Comparison of ENCODE assay signal across 40 cellular contexts in the genomic region with DNA sequence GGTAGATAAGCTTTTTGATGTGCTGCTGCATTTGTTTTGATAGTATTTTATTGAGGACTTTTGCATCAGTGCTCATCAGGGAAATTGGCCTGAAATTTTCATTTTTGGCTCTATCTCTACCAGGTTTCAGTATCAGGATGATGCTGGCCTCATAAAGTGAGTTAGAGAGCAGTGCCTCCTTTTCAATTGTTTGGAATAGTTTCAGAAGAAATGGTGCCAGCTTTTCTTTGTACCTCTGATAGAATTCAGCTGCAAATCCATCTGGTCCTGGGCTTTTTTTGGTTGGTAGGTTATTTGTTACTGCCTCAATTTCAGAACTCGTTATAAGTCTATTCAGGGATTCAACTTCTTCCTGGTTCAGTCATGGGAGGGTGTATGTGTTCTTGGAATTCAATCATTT. TPM values are rescaled to one million over a fixed set of nuclear protein-coding genes. Genes with fewer than 3 reads are reported as not detected.
"Had no signal": no experiment of that assay in that cellular context is flagged by ENCODE, and none has a peak within 500 bp of the region (broad histone marks: within the 10 kb centered on the region; RNA-seq: fewer than 3 reads in every experiment).

No MANE protein-coding gene starts in this region.

- H3K9me3 ChIP-seq: adrenal gland, ascending aorta, body of pancreas, breast epithelium had no signal

- H3K4me1 ChIP-seq: adrenal gland, ascending aorta, body of pancreas, breast epithelium had no signal

- H3K36me3 ChIP-seq: adrenal gland, ascending aorta, brain microvascular endothelial cell, breast epithelium, cardiac muscle cell had no signal

- H3K27me3 ChIP-seq: adrenal gland, ascending aorta, body of pancreas, brain microvascular endothelial cell, breast epithelium, cardiac muscle cell had no signal

- H3K27ac Mint-ChIP-seq: activated naive CD4-positive, alpha-beta T cell treated with anti-CD3 and anti-CD28 coated beads for 36 hours; activated naive CD4-positive, alpha-beta T cell treated with anti-CD3 and anti-CD28 coated beads, Interleukin-2, amount 10 ng/mL, durations not matched to agents 7 days and 5 days; activated naive CD4-positive, alpha-beta T cell treated with anti-CD3 and anti-CD28 coated beads, Interleukin-2, amount 50 U/mL, for 24 hours; activated naive CD4-positive, alpha-beta T cell treated with anti-CD3 and anti-CD28 coated beads, Interleukin-2, amount 50 U/mL, for 72 hours; activated naive CD8-positive, alpha-beta T cell; activated naive CD8-positive, alpha-beta T cell treated with anti-CD3 and anti-CD28 coated beads for 36 hours; activated naive CD8-positive, alpha-beta T cell treated with anti-CD3 and anti-CD28 coated beads, Interleukin-2, amount 10 ng/mL, durations not matched to agents 7 days and 5 days; activated naive CD8-positive, alpha-beta T cell treated with anti-CD3 and anti-CD28 coated beads, Interleukin-2, amount 50 U/mL, for 24 hours; activated T-cell treated with anti-CD3 and anti-CD28 coated beads, Interleukin-2, amount 50 U/mL, for 24 hours; activated T-cell treated with anti-CD3 and anti-CD28 coated beads, Interleukin-2, amount 50 U/mL, for 72 hours; activated T-helper 1 cell treated with anti-CD3 and anti-CD28 coated beads, Interleukin-12 subunit alpha, Interleukin-12 subunit beta, Interleukin-2, Interleukin-4 antibody, amounts not matched to agents 30 ng/mL and 10 ng/mL and 1 ng/mL, durations not matched to agents 14 hours and 24 hours and 36 hours; activated T-helper 17 cell treated with anti-CD3 and anti-CD28 coated beads, Interleukin-2, amount 50 U/mL, for 72 hours; activated T-helper 2 cell treated with anti-CD3 and anti-CD28 coated beads, Interferon-gamma antibody, Interleukin-2, Interleukin-4, amounts not matched to agents 10 μg/mL and 5 μg/mL and 100 μg/mL, durations not matched to agents 14 hours and 24 hours and 36 hours had no signal

- H3K9me3 Mint-ChIP-seq: activated naive CD4-positive, alpha-beta T cell treated with anti-CD3 and anti-CD28 coated beads for 36 hours; activated naive CD4-positive, alpha-beta T cell treated with anti-CD3 and anti-CD28 coated beads, Interleukin-2, amount 10 ng/mL, durations not matched to agents 7 days and 5 days; activated naive CD8-positive, alpha-beta T cell treated with anti-CD3 and anti-CD28 coated beads for 36 hours; activated naive CD8-positive, alpha-beta T cell treated with anti-CD3 and anti-CD28 coated beads, Interleukin-2, amount 10 ng/mL, durations not matched to agents 7 days and 5 days; activated T-cell treated with anti-CD3 and anti-CD28 coated beads, Interleukin-2, amount 50 U/mL, for 24 hours; activated T-cell treated with anti-CD3 and anti-CD28 coated beads, Interleukin-2, amount 50 U/mL, for 4 hours; activated T-helper 1 cell treated with anti-CD3 and anti-CD28 coated beads, Interleukin-12 subunit alpha, Interleukin-12 subunit beta, Interleukin-2, Interleukin-4 antibody, amounts not matched to agents 30 ng/mL and 10 ng/mL and 1 ng/mL, durations not matched to agents 14 hours and 24 hours and 36 hours; activated T-helper 17 cell treated with anti-CD3 and anti-CD28 coated beads, Interleukin-2, amount 50 U/mL, for 72 hours; activated T-helper 2 cell treated with anti-CD3 and anti-CD28 coated beads, Interferon-gamma antibody, Interleukin-2, Interleukin-4, amounts not matched to agents 10 μg/mL and 5 μg/mL and 100 μg/mL, durations not matched to agents 14 hours and 24 hours and 36 hours had no signal

- H3K4me1 Mint-ChIP-seq: activated naive CD4-positive, alpha-beta T cell treated with anti-CD3 and anti-CD28 coated beads, Interleukin-2, amount 10 ng/mL, durations not matched to agents 7 days and 5 days; activated naive CD4-positive, alpha-beta T cell treated with anti-CD3 and anti-CD28 coated beads, Interleukin-2, amount 50 U/mL, for 24 hours; activated naive CD8-positive, alpha-beta T cell treated with anti-CD3 and anti-CD28 coated beads for 36 hours; activated naive CD8-positive, alpha-beta T cell treated with anti-CD3 and anti-CD28 coated beads, Interleukin-2, amount 10 ng/mL, durations not matched to agents 7 days and 5 days; activated naive CD8-positive, alpha-beta T cell treated with anti-CD3 and anti-CD28 coated beads, Interleukin-2, amount 50 U/mL, for 24 hours; activated T-helper 17 cell treated with anti-CD3 and anti-CD28 coated beads, Interleukin-2, amount 50 U/mL, for 72 hours; brain; central memory CD8-positive, alpha-beta T cell had no signal

- DNase-seq: activated effector memory CD4-positive, alpha-beta T cell treated with anti-CD3 and anti-CD28 coated beads, Interleukin-2, amount 50 U/mL, for 16 hours; activated effector memory CD4-positive, alpha-beta T cell treated with Interleukin-2 at 50 U/mL for 16 hours; activated gamma-delta T cell; activated gamma-delta T cell treated with Interleukin-2 at 50 U/mL for 16 hours; activated naive CD4-positive, alpha-beta T cell; activated naive CD4-positive, alpha-beta T cell treated with anti-CD3 and anti-CD28 coated beads for 36 hours; activated naive CD4-positive, alpha-beta T cell treated with anti-CD3 and anti-CD28 coated beads, Interleukin-2, amount 10 ng/mL, durations not matched to agents 7 days and 5 days; activated naive CD4-positive, alpha-beta T cell treated with anti-CD3 and anti-CD28 coated beads, Interleukin-2, amount 50 U/mL, for 16 hours; activated naive CD4-positive, alpha-beta T cell treated with Interleukin-2 at 50 U/mL for 16 hours; activated naive CD8-positive, alpha-beta T cell treated with anti-CD3 and anti-CD28 coated beads for 36 hours; activated naive CD8-positive, alpha-beta T cell treated with anti-CD3 and anti-CD28 coated beads, Interleukin-2, amount 10 ng/mL, durations not matched to agents 7 days and 5 days; activated naive CD8-positive, alpha-beta T cell treated with anti-CD3 and anti-CD28 coated beads, Interleukin-2, amount 50 U/mL, for 24 hours; activated T-cell treated with anti-CD3 and anti-CD28 coated beads, Interleukin-2, amount 50 U/mL, for 1 hour; activated T-cell treated with anti-CD3 and anti-CD28 coated beads, Interleukin-2, amount 50 U/mL, for 24 hours; activated T-cell treated with anti-CD3 and anti-CD28 coated beads, Interleukin-2, amount 50 U/mL, for 4 hours; activated T-cell treated with anti-CD3 and anti-CD28 coated beads, Interleukin-2, amount 50 U/mL, for 48 hours; activated T-cell treated with anti-CD3 and anti-CD28 coated beads, Interleukin-2, amount 50 U/mL, for 72 hours; adrenal gland; amniotic stem cell; amygdala; anterior cingulate cortex; aorta; body of pancreas; brain microvascular endothelial cell; central memory CD4-positive, alpha-beta T cell; cerebellar nuclear complex had no signal

- H3K27ac ChIP-seq: adrenal gland, ascending aorta, body of pancreas, brain microvascular endothelial cell, breast epithelium, cardiac muscle cell had no signal

- H3K4me3 ChIP-seq: adrenal gland, ascending aorta, body of pancreas, breast epithelium, cardiac muscle cell had no signal

- H3K36me3 Mint-ChIP-seq: activated naive CD4-positive, alpha-beta T cell treated with anti-CD3 and anti-CD28 coated beads, Interleukin-2, amount 10 ng/mL, durations not matched to agents 7 days and 5 days; activated naive CD4-positive, alpha-beta T cell treated with anti-CD3 and anti-CD28 coated beads, Interleukin-2, amount 50 U/mL, for 24 hours; activated naive CD8-positive, alpha-beta T cell; activated naive CD8-positive, alpha-beta T cell treated with anti-CD3 and anti-CD28 coated beads for 36 hours; activated naive CD8-positive, alpha-beta T cell treated with anti-CD3 and anti-CD28 coated beads, Interleukin-2, amount 10 ng/mL, durations not matched to agents 7 days and 5 days; brain had no signal

- H3K27me3 Mint-ChIP-seq: activated naive CD4-positive, alpha-beta T cell treated with anti-CD3 and anti-CD28 coated beads, Interleukin-2, amount 10 ng/mL, durations not matched to agents 7 days and 5 days; activated naive CD4-positive, alpha-beta T cell treated with anti-CD3 and anti-CD28 coated beads, Interleukin-2, amount 50 U/mL, for 24 hours; activated naive CD8-positive, alpha-beta T cell; activated naive CD8-positive, alpha-beta T cell treated with anti-CD3 and anti-CD28 coated beads, Interleukin-2, amount 10 ng/mL, durations not matched to agents 7 days and 5 days; activated naive CD8-positive, alpha-beta T cell treated with anti-CD3 and anti-CD28 coated beads, Interleukin-2, amount 50 U/mL, for 24 hours; central memory CD8-positive, alpha-beta T cell had no signal

- H3K4me3 Mint-ChIP-seq: activated naive CD4-positive, alpha-beta T cell treated with anti-CD3 and anti-CD28 coated beads for 36 hours; activated naive CD4-positive, alpha-beta T cell treated with anti-CD3 and anti-CD28 coated beads, Interleukin-2, amount 10 ng/mL, durations not matched to agents 7 days and 5 days; activated naive CD4-positive, alpha-beta T cell treated with anti-CD3 and anti-CD28 coated beads, Interleukin-2, amount 50 U/mL, for 24 hours; activated naive CD8-positive, alpha-beta T cell; activated naive CD8-positive, alpha-beta T cell treated with anti-CD3 and anti-CD28 coated beads for 36 hours; activated naive CD8-positive, alpha-beta T cell treated with anti-CD3 and anti-CD28 coated beads, Interleukin-2, amount 10 ng/mL, durations not matched to agents 7 days and 5 days; activated naive CD8-positive, alpha-beta T cell treated with anti-CD3 and anti-CD28 coated beads, Interleukin-2, amount 50 U/mL, for 24 hours; activated T-cell treated with anti-CD3 and anti-CD28 coated beads, Interleukin-2, amount 50 U/mL, for 24 hours; activated T-cell treated with anti-CD3 and anti-CD28 coated beads, Interleukin-2, amount 50 U/mL, for 4 hours; activated T-cell treated with anti-CD3 and anti-CD28 coated beads, Interleukin-2, amount 50 U/mL, for 72 hours; activated T-helper 1 cell treated with anti-CD3 and anti-CD28 coated beads, Interleukin-12 subunit alpha, Interleukin-12 subunit beta, Interleukin-2, Interleukin-4 antibody, amounts not matched to agents 30 ng/mL and 10 ng/mL and 1 ng/mL, durations not matched to agents 14 hours and 24 hours and 36 hours; activated T-helper 17 cell treated with anti-CD3 and anti-CD28 coated beads, Interleukin-2, amount 50 U/mL, for 72 hours; central memory CD8-positive, alpha-beta T cell had no signal

- ATAC-seq: activated naive CD4-positive, alpha-beta T cell treated with anti-CD3 and anti-CD28 coated beads, Interleukin-2, amount 50 U/mL, for 72 hours; activated naive CD8-positive, alpha-beta T cell treated with anti-CD3 and anti-CD28 coated beads, Interleukin-2, amount 50 U/mL, for 24 hours; activated T-cell treated with anti-CD3 and anti-CD28 coated beads, Interleukin-2, amount 50 U/mL, for 4 hours; activated T-cell treated with anti-CD3 and anti-CD28 coated beads, Interleukin-2, amount 50 U/mL, for 72 hours; activated T-helper 17 cell treated with anti-CD3 and anti-CD28 coated beads, Interleukin-2, amount 50 U/mL, for 72 hours; body of pancreas had no signal

RNA-seq across cellular contexts. Expression of a gene that starts 15.6 kb away (rescaled TPM):
- total RNA-seq: activated naive CD4-positive, alpha-beta T cell treated with anti-CD3 and anti-CD28 coated beads for 36 hours; activated naive CD4-positive, alpha-beta T cell treated with anti-CD3 and anti-CD28 coated beads, Interleukin-2, amount 50 U/mL, for 72 hours; activated naive CD8-positive, alpha-beta T cell treated with anti-CD3 and anti-CD28 coated beads for 36 hours; activated naive CD8-positive, alpha-beta T cell treated with anti-CD3 and anti-CD28 coated beads, Interleukin-2, amount 10 ng/mL, durations not matched to agents 7 days and 5 days; activated T-cell treated with anti-CD3 and anti-CD28 coated beads, Interleukin-2, amount 50 U/mL, for 4 hours; activated T-cell treated with anti-CD3 and anti-CD28 coated beads, Interleukin-2, amount 50 U/mL, for 72 hours; activated T-helper 1 cell treated with anti-CD3 and anti-CD28 coated beads, Interleukin-12 subunit alpha, Interleukin-12 subunit beta, Interleukin-2, Interleukin-4 antibody, amounts not matched to agents 30 ng/mL and 10 ng/mL and 1 ng/mL, durations not matched to agents 14 hours and 24 hours and 36 hours; activated T-helper 17 cell treated with anti-CD3 and anti-CD28 coated beads, Interleukin-2, amount 50 U/mL, for 72 hours; activated T-helper 2 cell treated with anti-CD3 and anti-CD28 coated beads, Interferon-gamma antibody, Interleukin-2, Interleukin-4, amounts not matched to agents 10 μg/mL and 5 μg/mL and 100 μg/mL, durations not matched to agents 14 hours and 24 hours and 36 hours; adrenal gland; aorta; ascending aorta; body of pancreas; breast epithelium; cardiac muscle cell; cardiac septum; cerebellum; chondrocyte had no signal
